Comparison of ENCODE assay signal across 18 cellular contexts in genomic region chr12:10636124-10636523, GRCh38. TPM values are rescaled to one million over a fixed set of nuclear protein-coding genes. Genes with fewer than 3 reads are reported as not detected.
"Had no signal": no experiment of that assay in that cellular context is flagged by ENCODE, and none has a peak within 500 bp of the region (broad histone marks: within the 10 kb centered on the region; RNA-seq: fewer than 3 reads in every experiment).

No MANE protein-coding gene starts in this region.

- ATAC-seq: activated CD8-positive, alpha-beta memory T cell treated with anti-CD3 and anti-CD28 coated beads, Interleukin-2, amount 10 ng/mL, durations not matched to agents 7 days and 5 days; activated T-helper 17 cell treated with anti-CD3 and anti-CD28 coated beads, Interleukin-2, amount 50 U/mL, for 72 hours; left ventricle myocardium superior; naive thymus-derived CD8-positive, alpha-beta T cell; sciatic nerve; stimulated activated memory B cell treated with anti-CD40 and anti-IgM and Interleukin-4, amounts not matched to agents 10 μg/mL and 1 μg/mL and 100 μg/mL, for 72 hours had no signal

- H3K9me3 Mint-ChIP-seq: activated B cell treated with CpG ODN at 0.5 μM for 24 hours; activated CD4-positive, alpha-beta memory T cell treated with anti-CD3 and anti-CD28 coated beads, Interleukin-2, amount 10 ng/mL, durations not matched to agents 7 days and 5 days; activated naive CD8-positive, alpha-beta T cell treated with anti-CD3 and anti-CD28 coated beads for 36 hours; activated T-helper 17 cell treated with anti-CD3 and anti-CD28 coated beads, Interleukin-2, amount 50 U/mL, for 72 hours; naive thymus-derived CD8-positive, alpha-beta T cell; stimulated activated memory B cell treated with anti-CD40 and anti-IgM and Interleukin-4, amounts not matched to agents 10 μg/mL and 1 μg/mL and 100 μg/mL, for 72 hours had no signal

- H3K4me1 ChIP-seq: pancreas, tibial artery had no signal

- H3K27ac Mint-ChIP-seq: activated B cell treated with CpG ODN at 0.5 μM for 24 hours; activated CD4-positive, alpha-beta memory T cell treated with anti-CD3 and anti-CD28 coated beads, Interleukin-2, amount 10 ng/mL, durations not matched to agents 7 days and 5 days; activated CD8-positive, alpha-beta memory T cell treated with anti-CD3 and anti-CD28 coated beads, Interleukin-2, amount 10 ng/mL, durations not matched to agents 7 days and 5 days; activated naive CD8-positive, alpha-beta T cell treated with anti-CD3 and anti-CD28 coated beads for 36 hours; activated T-helper 17 cell treated with anti-CD3 and anti-CD28 coated beads, Interleukin-2, amount 50 U/mL, for 72 hours; naive thymus-derived CD8-positive, alpha-beta T cell; stimulated activated memory B cell treated with anti-CD40 and anti-IgM and Interleukin-4, amounts not matched to agents 10 μg/mL and 1 μg/mL and 100 μg/mL, for 72 hours had no signal

- H3K4me3 ChIP-seq: dorsolateral prefrontal cortex, pancreas, tibial artery had no signal

- H3K27ac ChIP-seq: dorsolateral prefrontal cortex, pancreas, tibial artery had no signal

- H3K4me1 Mint-ChIP-seq: activated B cell treated with CpG ODN at 0.5 μM for 24 hours; activated CD4-positive, alpha-beta memory T cell treated with anti-CD3 and anti-CD28 coated beads, Interleukin-2, amount 10 ng/mL, durations not matched to agents 7 days and 5 days; activated CD8-positive, alpha-beta memory T cell treated with anti-CD3 and anti-CD28 coated beads, Interleukin-2, amount 10 ng/mL, durations not matched to agents 7 days and 5 days; activated naive CD8-positive, alpha-beta T cell treated with anti-CD3 and anti-CD28 coated beads for 36 hours; activated T-helper 17 cell treated with anti-CD3 and anti-CD28 coated beads, Interleukin-2, amount 50 U/mL, for 72 hours; naive thymus-derived CD8-positive, alpha-beta T cell; stimulated activated memory B cell treated with anti-CD40 and anti-IgM and Interleukin-4, amounts not matched to agents 10 μg/mL and 1 μg/mL and 100 μg/mL, for 72 hours had no signal

- H3K27me3 Mint-ChIP-seq: activated CD8-positive, alpha-beta memory T cell treated with anti-CD3 and anti-CD28 coated beads, Interleukin-2, amount 10 ng/mL, durations not matched to agents 7 days and 5 days; activated naive CD8-positive, alpha-beta T cell treated with anti-CD3 and anti-CD28 coated beads for 36 hours had no signal

- H3K9me3 ChIP-seq: pancreas, tibial artery had no signal

- H3K36me3 ChIP-seq: pancreas, tibial artery had no signal

- H3K27me3 ChIP-seq: dorsolateral prefrontal cortex, pancreas, tibial artery had no signal

- H3K4me3 Mint-ChIP-seq: activated B cell treated with CpG ODN at 0.5 μM for 24 hours; activated CD4-positive, alpha-beta memory T cell treated with anti-CD3 and anti-CD28 coated beads, Interleukin-2, amount 10 ng/mL, durations not matched to agents 7 days and 5 days; activated CD8-positive, alpha-beta memory T cell treated with anti-CD3 and anti-CD28 coated beads, Interleukin-2, amount 10 ng/mL, durations not matched to agents 7 days and 5 days; activated naive CD8-positive, alpha-beta T cell treated with anti-CD3 and anti-CD28 coated beads for 36 hours; activated T-helper 17 cell treated with anti-CD3 and anti-CD28 coated beads, Interleukin-2, amount 50 U/mL, for 72 hours; naive thymus-derived CD8-positive, alpha-beta T cell; stimulated activated memory B cell treated with anti-CD40 and anti-IgM and Interleukin-4, amounts not matched to agents 10 μg/mL and 1 μg/mL and 100 μg/mL, for 72 hours had no signal

- H3K36me3 Mint-ChIP-seq: activated naive CD8-positive, alpha-beta T cell treated with anti-CD3 and anti-CD28 coated beads for 36 hours; stimulated activated memory B cell treated with anti-CD40 and anti-IgM and Interleukin-4, amounts not matched to agents 10 μg/mL and 1 μg/mL and 100 μg/mL, for 72 hours had no signal

- DNase-seq: activated B cell treated with CpG ODN at 0.5 μM for 24 hours; activated CD4-positive, alpha-beta memory T cell treated with anti-CD3 and anti-CD28 coated beads, Interleukin-2, amount 10 ng/mL, durations not matched to agents 7 days and 5 days; activated CD4-positive, alpha-beta T cell treated with anti-CD3 and anti-CD28 coated beads for 48 hours; activated CD8-positive, alpha-beta memory T cell treated with anti-CD3 and anti-CD28 coated beads, Interleukin-2, amount 10 ng/mL, durations not matched to agents 7 days and 5 days; activated naive CD4-positive, alpha-beta T cell; activated naive CD8-positive, alpha-beta T cell treated with anti-CD3 and anti-CD28 coated beads for 36 hours; amniotic stem cell; caudate nucleus; dorsolateral prefrontal cortex; foreskin melanocyte; left ventricle myocardium superior; naive thymus-derived CD8-positive, alpha-beta T cell; pancreas; stimulated activated CD4-positive, alpha-beta T cell treated with anti-CD3 and anti-CD28 coated beads, Interleukin-4, amount 100 ng/mL, for 4 hours; tibial artery had no signal

RNA-seq across cellular contexts. Expression of gene STYK1, which starts 37.7 kb away (rescaled TPM):
- total RNA-seq: activated B cell treated with CpG ODN at 0.5 μM for 24 hours, left ventricle myocardium superior had no signal
